Comparison of ENCODE assay signal across 8 cellular contexts in the genomic region with DNA sequence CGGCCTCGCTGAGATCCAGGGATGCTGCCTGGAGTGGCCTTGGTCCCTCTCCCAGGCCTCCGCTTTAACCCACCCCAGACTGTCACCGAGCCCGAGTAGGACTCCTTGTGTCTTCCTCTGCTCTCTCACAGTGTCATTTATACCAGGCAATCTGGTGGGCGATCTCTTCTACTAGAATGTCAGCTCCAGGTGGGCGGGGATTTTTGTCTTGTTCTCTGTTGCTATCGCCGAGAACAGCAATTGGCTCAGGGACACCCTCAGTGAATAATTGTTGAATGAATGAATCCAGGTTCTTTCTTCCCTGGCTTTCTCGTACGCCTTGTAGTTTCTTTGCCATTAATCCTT. TPM values are rescaled to one million over a fixed set of nuclear protein-coding genes. Genes with fewer than 3 reads are reported as not detected.
DNase-seq lines count a peak whose midpoint lies in the region; ATAC-seq, FAIRE-seq and TF ChIP-seq lines count a peak whose summit lies in the region.

No MANE protein-coding gene starts in this region.

- CTCF ChIA-PET in WTC11 (lab: Charles Lee), result interaction anchor here (1.4 to 2.6 kb wide), 4 partner anchors 21 to 56 kb away, joined by 5 to 16 read pairs (median 8); no protein-coding TSS in a partner anchor

- no peaks in the 10 kb centered on the region for H3K27me3 ChIP-seq in pancreas

- H3K27me3 Mint-ChIP-seq in HFFc6 (ENCODE audit: insufficient read depth) (peaks cover 6% of the 10 kb centered on the region), WTC11 (ENCODE audit: low read depth) (no peaks in the 10 kb centered on the region)

- FAIRE-seq in pancreas (lab: Jason Lieb, UNC), result no peak

- H3K4me3 ChIP-seq in pancreas, result peak overlapping the region; percentile 62 to 94 (median 85)

- H3K9me3 Mint-ChIP-seq in HFFc6 (no peaks in the 10 kb centered on the region), WTC11 (no peaks in the 10 kb centered on the region)

- H3K9me3 ChIP-seq in pancreas, result no peaks in the 10 kb centered on the region

- H3K4me1 Mint-ChIP-seq in HFFc6 (ENCODE audit: low read depth) (peaks cover 37% of the 10 kb centered on the region), WTC11 (peaks cover 11% of the 10 kb centered on the region)

- peaks cover 0 to 29% (median 17%) of the 10 kb centered on the region in 3 donors for H3K4me1 ChIP-seq in pancreas

- H3K4me3 Mint-ChIP-seq in HFFc6 (peak overlapping the region; percentile 100), WTC11 (peak overlapping the region; percentile 99)

- ATAC-seq in WTC11, result no peak
- ATAC-seq in esophagus mucosa, result peak; percentile 5
- ATAC-seq in pancreas, result peak; percentile 2 to 13 (median 7)
- ATAC-seq in GM19452 (IDR thresholded peaks at IDR 0.05; ENCODE audit: unreplicated experiment), result no peak

- H3K27ac ChIP-seq in pancreas, result peak overlapping the region; percentile 71 to 89 (median 80)

- H3K27ac Mint-ChIP-seq in HFFc6 (peak overlapping the region; percentile 96), WTC11 (peak overlapping the region; percentile 88)

- peaks cover 0 to 28% (median 8%) of the 10 kb centered on the region in 3 donors for H3K36me3 ChIP-seq in pancreas

- TF ChIP-seq CTCF in HFFc6 (IDR thresholded peaks at IDR 0.05) (no peak), WTC11 (IDR thresholded peaks at IDR 0.05) (no peak), pancreas (IDR thresholded peaks at IDR 0.05) (no peak)

- DNase-seq in HFFc6 (peak; percentile 4), WTC11 (ENCODE audit: low spot score) (no peak), pancreas (no peak), NCI-H187 treated with DMSO at 0.1 percent for 48 hours (lab: John Stamatoyannopoulos, UW) (no peak), HPDE6-E6E7 (ENCODE audit: extremely low spot score) (no peak), NCI-H2029 treated with DMSO at 0.1 percent for 48 hours (lab: John Stamatoyannopoulos, UW) (no peak)

- POLR2A ChIA-PET in WTC11 (lab: Charles Lee), result interaction anchor here (0.9 to 1.3 kb wide), 3 partner anchors 16 to 28 kb away, joined by 4 to 6 read pairs (median 4); no protein-coding TSS in a partner anchor

- 1% methylated on average over 11 of the region's 11 CpGs for WGBS in pancreas, 2 donors

- H3K36me3 Mint-ChIP-seq in HFFc6 (ENCODE audit: low read depth) (peaks cover 20% of the 10 kb centered on the region), WTC11 (peaks cover 30% of the 10 kb centered on the region)

- intact Hi-C loops in pancreas (cut with DNase I), result no loop called here

TF ChIP-seq in WTC11, 78 proteins besides CTCF, POLR2A, EP300 and RAD21:
- TF ChIP-seq, protein P1, sequence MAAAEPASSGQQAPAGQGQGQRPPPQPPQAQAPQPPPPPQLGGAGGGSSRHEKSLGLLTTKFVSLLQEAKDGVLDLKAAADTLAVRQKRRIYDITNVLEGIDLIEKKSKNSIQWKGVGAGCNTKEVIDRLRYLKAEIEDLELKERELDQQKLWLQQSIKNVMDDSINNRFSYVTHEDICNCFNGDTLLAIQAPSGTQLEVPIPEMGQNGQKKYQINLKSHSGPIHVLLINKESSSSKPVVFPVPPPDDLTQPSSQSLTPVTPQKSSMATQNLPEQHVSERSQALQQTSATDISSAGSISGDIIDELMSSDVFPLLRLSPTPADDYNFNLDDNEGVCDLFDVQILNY (CRISPR knock-in tag; IDR thresholded peaks at IDR 0.05), result no peak
- no peak for TF ChIP-seq FOXK1 (CRISPR knock-in tag; IDR thresholded peaks at IDR 0.05)
- no peak for TF ChIP-seq RELA (CRISPR knock-in tag; IDR thresholded peaks at IDR 0.05; ENCODE audit: borderline replicate concordance)
- no peak for TF ChIP-seq TEAD1 (CRISPR knock-in tag; IDR thresholded peaks at IDR 0.05)
- no peak for TF ChIP-seq TCF7 (CRISPR knock-in tag; IDR thresholded peaks at IDR 0.05; ENCODE audit: low read depth)
- TF ChIP-seq, protein P2, sequence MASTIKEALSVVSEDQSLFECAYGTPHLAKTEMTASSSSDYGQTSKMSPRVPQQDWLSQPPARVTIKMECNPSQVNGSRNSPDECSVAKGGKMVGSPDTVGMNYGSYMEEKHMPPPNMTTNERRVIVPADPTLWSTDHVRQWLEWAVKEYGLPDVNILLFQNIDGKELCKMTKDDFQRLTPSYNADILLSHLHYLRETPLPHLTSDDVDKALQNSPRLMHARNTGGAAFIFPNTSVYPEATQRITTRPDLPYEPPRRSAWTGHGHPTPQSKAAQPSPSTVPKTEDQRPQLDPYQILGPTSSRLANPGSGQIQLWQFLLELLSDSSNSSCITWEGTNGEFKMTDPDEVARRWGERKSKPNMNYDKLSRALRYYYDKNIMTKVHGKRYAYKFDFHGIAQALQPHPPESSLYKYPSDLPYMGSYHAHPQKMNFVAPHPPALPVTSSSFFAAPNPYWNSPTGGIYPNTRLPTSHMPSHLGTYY (CRISPR knock-in tag; IDR thresholded peaks at IDR 0.05), result no peak
- TF ChIP-seq, protein P3, sequence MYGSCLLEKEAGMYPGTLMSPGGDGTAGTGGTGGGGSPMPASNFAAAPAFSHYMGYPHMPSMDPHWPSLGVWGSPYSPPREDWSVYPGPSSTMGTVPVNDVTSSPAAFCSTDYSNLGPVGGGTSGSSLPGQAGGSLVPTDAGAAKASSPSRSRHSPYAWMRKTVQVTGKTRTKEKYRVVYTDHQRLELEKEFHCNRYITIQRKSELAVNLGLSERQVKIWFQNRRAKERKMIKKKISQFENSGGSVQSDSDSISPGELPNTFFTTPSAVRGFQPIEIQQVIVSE (CRISPR knock-in tag; IDR thresholded peaks at IDR 0.05; ENCODE audit: borderline replicate concordance), result no peak
- TF ChIP-seq, protein P4, sequence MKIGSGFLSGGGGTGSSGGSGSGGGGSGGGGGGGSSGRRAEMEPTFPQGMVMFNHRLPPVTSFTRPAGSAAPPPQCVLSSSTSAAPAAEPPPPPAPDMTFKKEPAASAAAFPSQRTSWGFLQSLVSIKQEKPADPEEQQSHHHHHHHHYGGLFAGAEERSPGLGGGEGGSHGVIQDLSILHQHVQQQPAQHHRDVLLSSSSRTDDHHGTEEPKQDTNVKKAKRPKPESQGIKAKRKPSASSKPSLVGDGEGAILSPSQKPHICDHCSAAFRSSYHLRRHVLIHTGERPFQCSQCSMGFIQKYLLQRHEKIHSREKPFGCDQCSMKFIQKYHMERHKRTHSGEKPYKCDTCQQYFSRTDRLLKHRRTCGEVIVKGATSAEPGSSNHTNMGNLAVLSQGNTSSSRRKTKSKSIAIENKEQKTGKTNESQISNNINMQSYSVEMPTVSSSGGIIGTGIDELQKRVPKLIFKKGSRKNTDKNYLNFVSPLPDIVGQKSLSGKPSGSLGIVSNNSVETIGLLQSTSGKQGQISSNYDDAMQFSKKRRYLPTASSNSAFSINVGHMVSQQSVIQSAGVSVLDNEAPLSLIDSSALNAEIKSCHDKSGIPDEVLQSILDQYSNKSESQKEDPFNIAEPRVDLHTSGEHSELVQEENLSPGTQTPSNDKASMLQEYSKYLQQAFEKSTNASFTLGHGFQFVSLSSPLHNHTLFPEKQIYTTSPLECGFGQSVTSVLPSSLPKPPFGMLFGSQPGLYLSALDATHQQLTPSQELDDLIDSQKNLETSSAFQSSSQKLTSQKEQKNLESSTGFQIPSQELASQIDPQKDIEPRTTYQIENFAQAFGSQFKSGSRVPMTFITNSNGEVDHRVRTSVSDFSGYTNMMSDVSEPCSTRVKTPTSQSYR (CRISPR knock-in tag; IDR thresholded peaks at IDR 0.05), result no peak
- no peak for TF ChIP-seq OVOL2 (CRISPR knock-in tag; IDR thresholded peaks at IDR 0.05; ENCODE audit: borderline replicate concordance)
- TF ChIP-seq, protein P5, sequence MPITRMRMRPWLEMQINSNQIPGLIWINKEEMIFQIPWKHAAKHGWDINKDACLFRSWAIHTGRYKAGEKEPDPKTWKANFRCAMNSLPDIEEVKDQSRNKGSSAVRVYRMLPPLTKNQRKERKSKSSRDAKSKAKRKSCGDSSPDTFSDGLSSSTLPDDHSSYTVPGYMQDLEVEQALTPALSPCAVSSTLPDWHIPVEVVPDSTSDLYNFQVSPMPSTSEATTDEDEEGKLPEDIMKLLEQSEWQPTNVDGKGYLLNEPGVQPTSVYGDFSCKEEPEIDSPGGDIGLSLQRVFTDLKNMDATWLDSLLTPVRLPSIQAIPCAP (CRISPR knock-in tag; IDR thresholded peaks at IDR 0.05), result no peak
- no peak for TF ChIP-seq ELF4 (CRISPR knock-in tag; IDR thresholded peaks at IDR 0.05; ENCODE audit: low read depth)
- TF ChIP-seq ZNF232 (CRISPR knock-in tag; IDR thresholded peaks at IDR 0.05), result no peak
- TF ChIP-seq, protein P6, sequence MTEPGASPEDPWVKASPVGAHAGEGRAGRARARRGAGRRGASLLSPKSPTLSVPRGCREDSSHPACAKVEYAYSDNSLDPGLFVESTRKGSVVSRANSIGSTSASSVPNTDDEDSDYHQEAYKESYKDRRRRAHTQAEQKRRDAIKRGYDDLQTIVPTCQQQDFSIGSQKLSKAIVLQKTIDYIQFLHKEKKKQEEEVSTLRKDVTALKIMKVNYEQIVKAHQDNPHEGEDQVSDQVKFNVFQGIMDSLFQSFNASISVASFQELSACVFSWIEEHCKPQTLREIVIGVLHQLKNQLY (CRISPR knock-in tag; IDR thresholded peaks at IDR 0.05), result no peak
- no peak for TF ChIP-seq RORB (CRISPR knock-in tag; IDR thresholded peaks at IDR 0.05)
- no peak for TF ChIP-seq ZNF671 (CRISPR knock-in tag; IDR thresholded peaks at IDR 0.05)

RNA-seq across cellular contexts. Expression of a gene that starts 0.6 kb away (rescaled TPM):
- total RNA-seq in HFFc6 (2021; fragmentation: NEBNext Ultra II Directional; extraction: Animal tissue kit (Norgen Biotek cat#: 25700)), result 10 to 100 TPM; 51.1 to 58.2 (median 55.6) TPM
- 62.4 to 91.7 TPM (median 66.5 TPM) in 3 replicates for total RNA-seq in WTC11 (2021)
- total RNA-seq in esophagus mucosa, result 29.5 TPM
- 10 to 100 TPM; 16.3 to 31.6 (median 22.6) TPM for total RNA-seq in pancreas
- polyA plus RNA-seq in pancreas, result 10 to 100 TPM; 63.1 to 68.2 TPM

RNA-seq across cellular contexts. Expression of a gene that starts 0.8 kb away (rescaled TPM):
- 10 to 100 TPM in 3 of 6 experiments, 1 to 10 TPM in 3; 5.9 to 10.4 (median 9.9) TPM for total RNA-seq in HFFc6 (2021; fragmentation: NEBNext Ultra II Directional; extraction: Animal tissue kit (Norgen Biotek cat#: 25700))
- total RNA-seq in WTC11 (2021) (8.3 to 9.9 TPM (median 9.0 TPM) in 3 replicates), esophagus mucosa (10.0 TPM), pancreas (1 to 10 TPM; 5.3 to 9.6 (median 6.9) TPM)
- polyA plus RNA-seq in pancreas, result 1 to 10 TPM; 5.7 to 7.2 TPM

RNA-seq across cellular contexts. Expression of a gene that starts 31.2 kb away (rescaled TPM):
- total RNA-seq in HFFc6 (2021; fragmentation: NEBNext Ultra II Directional; extraction: Animal tissue kit (Norgen Biotek cat#: 25700)), result not detected
- total RNA-seq in WTC11 (2021) (0.37 TPM in 1 of 3 replicates, not detected in the others), esophagus mucosa (not detected), pancreas (not detected)
- polyA plus RNA-seq in pancreas, result 1 to 10 TPM in 1 of 2 donors, under 1 TPM in 1; 0.85 to 1.2 TPM

RNA-seq across cellular contexts. Expression of a gene that starts 39.9 kb away (rescaled TPM):
- total RNA-seq in HFFc6 (2021; fragmentation: NEBNext Ultra II Directional; extraction: Animal tissue kit (Norgen Biotek cat#: 25700)), result not detected
- total RNA-seq in WTC11 (2021), result 10.0 to 20.6 TPM (median 11.1 TPM) in 3 replicates
- 6.2 TPM for total RNA-seq in esophagus mucosa
- 10 to 100 TPM in 1 of 6 donors, 1 to 10 TPM in 2, under 1 TPM in 3; 0.08 to 22.5 (median 0.92) TPM for total RNA-seq in pancreas
- polyA plus RNA-seq in pancreas, result 10 to 100 TPM in 1 of 2 donors, 1 to 10 TPM in 1; 1.5 to 43.5 TPM

Comparison
In these comparisons a context has a peak if more than half of its experiments do, and no peak if none do; other contexts are left out.
1. ATAC-seq: peak in esophagus mucosa (single experiment) and pancreas (4 of 4); none in WTC11 (single experiment) and GM19452 (single experiment).